ENCODE assay signal across 2 cellular contexts in genomic region chr7:55535637-55536016, GRCh38.
TF ChIP-seq lines count a peak whose summit lies in the region.

No MANE protein-coding gene starts in this region.

TF ChIP-seq in HepG2, 621 proteins besides CTCF, POLR2A, EP300 and RAD21:
- TF ChIP-seq TEAD3 (CRISPR knock-in tag; optimal IDR thresholded peaks at IDR 0.05; ENCODE audit: borderline replicate concordance) (peak; percentile 0), PRDM4 (CRISPR knock-in tag; IDR thresholded peaks at IDR 0.05; ENCODE audit: borderline replicate concordance) (no peak)

TF ChIP-seq in H1, 55 proteins besides CTCF, POLR2A, EP300 and RAD21:
- no peak for TF ChIP-seq SP4 (IDR thresholded peaks at IDR 0.05; ENCODE audit: low read length)
- TF ChIP-seq TAF1 (IDR thresholded peaks at IDR 0.05; ENCODE audit: low read depth, low read length): no peak
- no peak for TF ChIP-seq KDM1A (IDR thresholded peaks at IDR 0.05; ENCODE audit: borderline replicate concordance, low read length)
- TF ChIP-seq PHF8 (conservative IDR thresholded peaks at IDR 0.05; ENCODE audit: low read depth, low read length): no peak
- no peak for TF ChIP-seq SRF (IDR thresholded peaks at IDR 0.05; ENCODE audit: low read depth, low read length)
- TF ChIP-seq EZH2 (IDR thresholded peaks at IDR 0.05; ENCODE audit: low read depth, low read length, severe bottlenecking): no peak
- TF ChIP-seq SAP30 (IDR thresholded peaks at IDR 0.05; ENCODE audit: insufficient read depth, insufficient replicate concordance, low read length): no peak
- TF ChIP-seq USF2 (IDR thresholded peaks at IDR 0.05; ENCODE audit: low read length): no peak
- TF ChIP-seq NANOG (IDR thresholded peaks at IDR 0.05; ENCODE audit: insufficient read depth, low read depth, low read length, poor library complexity, severe bottlenecking): no peak
- TF ChIP-seq KDM4A (IDR thresholded peaks at IDR 0.05; ENCODE audit: low read depth, low read length, severe bottlenecking): no peak
- no peak for TF ChIP-seq RBBP5 (IDR thresholded peaks at IDR 0.05; ENCODE audit: borderline replicate concordance, low read depth, low read length)
- no peak for TF ChIP-seq SIRT6 (IDR thresholded peaks at IDR 0.05; ENCODE audit: low read length)
